8 cellular contexts compared by ENCODE assay signal in the genomic region with DNA sequence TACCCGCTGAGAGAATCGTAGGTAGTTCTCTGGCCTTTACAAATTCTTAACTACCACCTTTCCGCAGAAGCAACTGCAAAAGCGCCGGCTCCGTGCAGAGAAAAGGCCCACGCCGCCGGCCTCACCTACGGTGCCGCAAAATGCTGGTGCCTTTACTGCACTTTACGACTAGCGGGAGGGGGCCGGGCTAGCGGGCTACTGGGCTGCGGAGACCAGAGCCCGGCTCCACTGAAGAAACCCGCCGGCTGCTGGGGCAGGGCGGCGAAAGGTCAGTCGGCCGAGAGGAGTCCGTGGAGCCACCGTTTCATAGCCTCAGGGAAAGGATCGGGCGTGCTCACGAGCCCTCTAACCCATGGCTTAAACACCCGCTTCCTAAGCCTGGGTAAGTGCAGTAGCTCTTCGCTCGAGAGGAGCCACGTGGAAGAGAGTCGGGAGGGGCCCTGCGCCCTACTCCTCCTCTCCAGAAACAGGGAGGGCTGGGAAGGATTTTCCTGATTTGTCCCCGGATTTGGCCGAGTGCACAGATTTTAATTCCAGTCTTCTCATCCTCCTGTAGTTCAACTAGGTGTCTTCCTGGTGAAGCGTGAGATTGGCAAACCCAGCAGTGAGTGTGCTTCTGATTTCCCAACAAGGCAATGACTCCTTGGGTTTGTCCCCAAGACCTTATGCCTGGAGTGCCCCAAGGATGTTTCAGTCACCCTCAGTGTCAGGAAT. TPM values are rescaled to one million over a fixed set of nuclear protein-coding genes. Genes with fewer than 3 reads are reported as not detected.
DNase-seq lines count a peak whose midpoint lies in the region; ATAC-seq and TF ChIP-seq lines count a peak whose summit lies in the region.

A gene with protein sequence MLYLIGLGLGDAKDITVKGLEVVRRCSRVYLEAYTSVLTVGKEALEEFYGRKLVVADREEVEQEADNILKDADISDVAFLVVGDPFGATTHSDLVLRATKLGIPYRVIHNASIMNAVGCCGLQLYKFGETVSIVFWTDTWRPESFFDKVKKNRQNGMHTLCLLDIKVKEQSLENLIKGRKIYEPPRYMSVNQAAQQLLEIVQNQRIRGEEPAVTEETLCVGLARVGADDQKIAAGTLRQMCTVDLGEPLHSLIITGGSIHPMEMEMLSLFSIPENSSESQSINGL (minus strand): TSS at position 105 of the 714 bp plus-strand sequence. CDS start 341 bp downstream, outside the sequence.

- peak within 1 kb of the TSS; percentile 86 to 88 for H3K27ac ChIP-seq in left lung

- intact Hi-C loops in left lung (cut with DNase I): no loop called here

- H3K9me3 ChIP-seq in BE2C: no peaks in the 10 kb centered on the region
- H3K9me3 ChIP-seq in left lung: no peaks in the 10 kb centered on the region

- peak within 1 kb of the TSS; percentile 89 for H3K4me3 ChIP-seq in BE2C (ENCODE audit: low read depth, low read length)
- peak within 1 kb of the TSS; percentile 67 to 79 for H3K4me3 ChIP-seq in left lung

- no peaks in the 10 kb centered on the region for H3K27me3 ChIP-seq in BE2C
- no peaks in the 10 kb centered on the region for H3K27me3 ChIP-seq in left lung

- DNase-seq in BE2C (peak; percentile 95), GM19238 (ENCODE audit: insufficient read length, low spot score) (peak; percentile 52), NCI-H748 (lab: John Stamatoyannopoulos, UW; ENCODE audit: unreplicated experiment) (peak; percentile 94), dermis blood vessel endothelial cell (peak; percentile 93), left lung (peak; percentile 93 to 97)
- peak; percentile 73 to 89 for DNase-seq in activated CD4-positive, alpha-beta T cell treated with anti-CD3 and anti-CD28 coated beads, Interleukin-2, amount 50 U/mL, for 24 hours (ENCODE audit: low read depth in 1 of 2, low spot score in 1 of 2)
- peak; percentile 85 to 86 for DNase-seq in stimulated activated CD4-positive, alpha-beta T cell treated with anti-CD3 and anti-CD28 coated beads, Interleukin-2, amount 100 ng/mL, for 48 hours

- H3K36me3 ChIP-seq in BE2C (peaks cover 18% of the 10 kb centered on the region), left lung (no peaks in the 10 kb centered on the region)

- TF ChIP-seq CTCF in BE2C (IDR thresholded peaks at IDR 0.05; ENCODE audit: low read depth, low read length) (no peak), left lung (IDR thresholded peaks at IDR 0.05) (no peak)

- ATAC-seq in HG03442 (IDR thresholded peaks at IDR 0.05; ENCODE audit: unreplicated experiment) (peak; percentile 81), left lung (peak; percentile 99)

- H3K4me1 ChIP-seq in BE2C (peaks cover 3% of the 10 kb centered on the region; the same call in 1 of the 2 replicates), left lung (peaks cover 0 to 57% of the 10 kb centered on the region in 2 donors)

RNA-seq across cellular contexts. Expression of the gene that starts here (rescaled TPM):
- polyA plus RNA-seq in BE2C (2012; ENCODE audit: insufficient read depth, insufficient read length, low read depth): 35.1 TPM
- 19.8 and 21.3 TPM in 2 replicates for total RNA-seq in dermis blood vessel endothelial cell
- total RNA-seq in left lung: 10 to 100 TPM; 26.9 to 27.1 TPM

Comparison
In these comparisons a context has a peak if more than half of its experiments do, and no peak if none do; other contexts are left out.
1. Peak in every context shown above with its lines: DNase-seq, ATAC-seq, H3K4me3 ChIP-seq and H3K27ac ChIP-seq.